Comparison of ENCODE assay signal across 16 cellular contexts in genomic region chr11:6598555-6598954, GRCh38. TPM values are rescaled to one million over a fixed set of nuclear protein-coding genes. Genes with fewer than 3 reads are reported as not detected.
DNase-seq lines count a peak whose midpoint lies in the region; ATAC-seq and TF ChIP-seq lines count a peak whose summit lies in the region.
"Had no signal": no experiment of that assay in that cellular context is flagged by ENCODE, and none has a peak within 500 bp of the region (broad histone marks: within the 10 kb centered on the region; RNA-seq: fewer than 3 reads in every experiment).

No MANE protein-coding gene starts in this region.

- intact Hi-C loops in right cardiac atrium (cut with DNase I) (no loop called here), Right ventricle myocardium superior (cut with DNase I) (no loop called here)

- no peak for TF ChIP-seq CTCF in lung (IDR thresholded peaks at IDR 0.05; ENCODE audit: control extremely low read depth, extremely low read depth)

- ATAC-seq in right cardiac atrium, result no peak
- no peak for ATAC-seq in Right ventricle myocardium superior (ENCODE audit: poor library complexity)
- ATAC-seq in lung (ENCODE audit: insufficient read depth, low FRiP score), result no peak
- no peak for ATAC-seq in HG02759 (IDR thresholded peaks at IDR 0.05; ENCODE audit: unreplicated experiment)
- ATAC-seq: left cardiac atrium had no signal

- H3K4me1 ChIP-seq in right cardiac atrium (ENCODE audit: control insufficient read depth, insufficient read depth, low read length), result peaks cover 19% of the 10 kb centered on the region
- H3K4me1 ChIP-seq in lung (ENCODE audit: control insufficient read depth in 2 of 2, insufficient read depth in 2 of 2, low read length in 2 of 2), result peaks cover 5 to 42% of the 10 kb centered on the region in 2 donors

- 84% methylated on average over 3 of the region's 3 CpGs for WGBS in right cardiac atrium
- 93 to 97% methylated on average over 3 of the region's 3 CpGs for WGBS in lung, 2 donors

- H3K9me3 ChIP-seq in right cardiac atrium (ENCODE audit: control insufficient read depth, low read length), result no peaks in the 10 kb centered on the region
- no peaks in the 10 kb centered on the region for H3K9me3 ChIP-seq in lung (ENCODE audit: control insufficient read depth in 2 of 2, insufficient read depth in 1 of 2, low read length in 1 of 2)
- H3K9me3 ChIP-seq: testis had no signal

- H3K27me3 ChIP-seq in right cardiac atrium (ENCODE audit: control insufficient read depth, insufficient read depth) (no peaks in the 10 kb centered on the region), lung (ENCODE audit: control insufficient read depth, insufficient read depth) (no peaks in the 10 kb centered on the region)
- H3K27me3 ChIP-seq: testis had no signal

- H3K4me3 ChIP-seq in right cardiac atrium (ENCODE audit: low read length), result no peak overlapping the region
- H3K4me3 ChIP-seq in lung, result no peak overlapping the region
- H3K4me3 ChIP-seq: testis had no signal

- no peak for DNase-seq in right cardiac atrium
- no peak for DNase-seq in Right ventricle myocardium superior
- DNase-seq in lung (ENCODE audit: low spot score), result peak; percentile 6
- no peak for DNase-seq in stimulated activated CD4-positive, alpha-beta T cell treated with anti-CD3 and anti-CD28 coated beads, Interleukin-4, amount 100 ng/mL, for 24 hours
- no peak for DNase-seq in Kasumi-1 (lab: John Stamatoyannopoulos, UW)
- DNase-seq: activated CD4-positive, CD25-positive, alpha-beta regulatory T cell treated with anti-CD3 and anti-CD28 coated beads, Interleukin-2, amount 50 U/mL, for 72 hours; activated gamma-delta T cell; amygdala; CD4-positive, alpha-beta memory T cell; effector CD8-positive, alpha-beta T cell; left cardiac atrium; NCI-H2107; NCI-H510A treated with DMSO at 0.1 percent for 48 hours; stimulated activated CD8-positive, alpha-beta memory T cell treated with anti-CD3 and anti-CD28 coated beads, Interleukin-4, amount 100 ng/mL, for 48 hours; testis had no signal

- peaks cover 28 to 30% of the 10 kb centered on the region in 2 donors for H3K36me3 ChIP-seq in lung (ENCODE audit: control insufficient read depth in 2 of 2, insufficient read depth in 2 of 2, low read length in 2 of 2)

- H3K27ac ChIP-seq in right cardiac atrium (ENCODE audit: low read length) (peak overlapping the region; percentile 49), lung (ENCODE audit: low read depth in 1 of 2, low read length in 1 of 2) (no peak overlapping the region)
- H3K27ac ChIP-seq: testis had no signal

RNA-seq across cellular contexts. Expression of gene RRP8, which starts 4.9 kb away (rescaled TPM):
- total RNA-seq in right cardiac atrium (10 to 100 TPM; 15.8 to 21.7 (median 18.7) TPM), Right ventricle myocardium superior (19.8 TPM), lung (10 to 100 TPM; 15.0 to 19.1 TPM)
- polyA plus RNA-seq in right cardiac atrium (18.2 TPM), lung (10 to 100 TPM; 16.2 to 17.4 TPM)

RNA-seq across cellular contexts. Expression of gene ILK, which starts 5.0 kb away (rescaled TPM):
- total RNA-seq in right cardiac atrium, result 100 to 1,000 TPM; 176 to 196 (median 192) TPM
- 180 TPM for polyA plus RNA-seq in right cardiac atrium
- total RNA-seq in Right ventricle myocardium superior, result 191 TPM
- 100 to 1,000 TPM; 134 to 147 TPM for total RNA-seq in lung
- polyA plus RNA-seq in lung, result 100 to 1,000 TPM in 1 of 2 donors, 10 to 100 TPM in 1; 91.1 to 138 TPM

RNA-seq across cellular contexts. Expression of gene TAF10, which starts 13.5 kb away (rescaled TPM):
- 100 to 1,000 TPM in 2 of 4 donors, 10 to 100 TPM in 2; 96.9 to 115 (median 99.1) TPM for total RNA-seq in right cardiac atrium
- 100 TPM for polyA plus RNA-seq in right cardiac atrium
- total RNA-seq in Right ventricle myocardium superior, result 83.6 TPM
- 100 to 1,000 TPM in 1 of 2 donors, 10 to 100 TPM in 1; 23.9 to 149 TPM for total RNA-seq in lung
- 100 to 1,000 TPM; 108 to 126 TPM for polyA plus RNA-seq in lung

RNA-seq across cellular contexts. Expression of gene TPP1, which starts 20.7 kb away (rescaled TPM):
- total RNA-seq in right cardiac atrium, result 10 to 100 TPM; 56.7 to 98.3 (median 78.2) TPM
- 52.6 TPM for polyA plus RNA-seq in right cardiac atrium
- total RNA-seq in Right ventricle myocardium superior, result 71.5 TPM
- 100 to 1,000 TPM; 124 to 150 TPM for total RNA-seq in lung
- 100 to 1,000 TPM in 1 of 2 donors, 10 to 100 TPM in 1; 57.6 to 169 TPM for polyA plus RNA-seq in lung

RNA-seq across cellular contexts. Expression of gene DCHS1, which starts 57.1 kb away (rescaled TPM):
- total RNA-seq in right cardiac atrium, result 10 to 100 TPM; 12.4 to 19.2 (median 14.9) TPM
- polyA plus RNA-seq in right cardiac atrium, result 6.4 TPM
- total RNA-seq in Right ventricle myocardium superior, result 9.6 TPM
- total RNA-seq in lung, result 10 to 100 TPM; 14.9 to 39.9 TPM
- polyA plus RNA-seq in lung, result 1 to 10 TPM; 6.0 to 8.2 TPM
